ENCODE assay signal across 29 cellular contexts in the genomic region with DNA sequence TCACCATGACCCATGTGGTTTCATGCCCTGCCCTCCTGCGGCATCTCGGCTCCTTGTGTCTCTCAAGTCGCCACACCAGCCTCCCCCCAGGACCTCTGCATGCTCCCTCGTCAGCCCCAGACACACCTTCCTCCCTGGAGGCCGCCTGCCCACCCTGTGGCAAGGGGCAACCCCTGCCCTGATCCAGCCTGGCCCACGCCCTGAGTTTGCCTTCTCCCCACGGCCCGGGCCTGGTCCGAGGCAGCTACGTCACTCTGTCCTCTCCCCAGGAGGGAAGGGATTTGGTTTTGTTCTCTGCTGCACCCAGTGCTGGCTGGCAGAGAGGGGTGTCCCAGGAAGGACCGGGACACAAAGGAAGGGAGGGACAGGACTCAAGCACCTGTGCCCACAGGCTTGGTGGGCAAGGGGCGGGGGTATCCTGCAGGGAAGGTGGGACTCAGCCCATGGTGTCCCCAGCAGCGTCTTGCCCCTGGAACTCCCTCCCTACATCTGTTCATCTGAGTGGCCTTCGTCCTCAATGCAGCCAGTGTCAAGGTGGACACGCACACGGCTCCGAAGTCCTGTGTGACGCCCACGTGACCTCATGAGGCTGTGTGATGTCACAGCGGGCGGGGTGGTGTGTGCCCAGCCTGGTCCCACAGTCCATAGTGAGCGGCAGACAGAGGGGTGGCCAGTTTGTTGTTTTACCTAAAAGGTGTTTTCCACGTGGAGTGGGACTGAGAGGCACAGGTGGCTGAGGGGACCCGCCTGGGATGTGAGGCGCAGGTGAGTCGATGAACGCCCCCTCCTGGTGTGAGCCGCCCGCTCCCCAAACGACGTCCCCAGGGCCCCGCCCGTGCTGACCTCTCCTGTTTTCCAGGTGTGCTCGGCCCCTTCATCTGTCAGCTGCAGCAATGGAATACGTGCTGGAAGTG. TPM values are rescaled to one million over a fixed set of nuclear protein-coding genes. Genes with fewer than 3 reads are reported as not detected.
DNase-seq lines count a peak whose midpoint lies in the region; ATAC-seq, FAIRE-seq and TF ChIP-seq lines count a peak whose summit lies in the region.
"Had no signal": no experiment of that assay in that cellular context is flagged by ENCODE, and none has a peak within 500 bp of the region (broad histone marks: within the 10 kb centered on the region; RNA-seq: fewer than 3 reads in every experiment).

TSS of gene TEX29 (plus strand) at position 645 of the 914 bp plus-strand sequence. CDS start at position 894, 249 bp downstream.

- no TSS peak for BruUV-seq in K562 (replicated peaks; lab: Mats Ljungman, UMichigan)

- DNase-seq in CD4-positive, CD25-positive, alpha-beta regulatory T cell = no peak
- DNase-seq in K562 (ENCODE audit: extremely low read depth in 1 of 4, low spot score in 3 of 4) (no peak), posterior vena cava (ENCODE audit: low spot score) (peak; percentile 44), NCI-H2196 treated with DMSO at 0.1 percent for 48 hours (lab: John Stamatoyannopoulos, UW; ENCODE audit: unreplicated experiment) (no peak)
- no peak for DNase-seq in activated T-cell treated with anti-CD3 and anti-CD28 coated beads, Interleukin-2, amount 50 U/mL, for 72 hours
- DNase-seq: activated CD4-positive, alpha-beta T cell treated with anti-CD3 and anti-CD28 coated beads, Interleukin-2, amount 50 U/mL, for 4 hours; activated naive CD8-positive, alpha-beta T cell treated with anti-CD3 and anti-CD28 coated beads, Interleukin-2, amount 10 ng/mL, durations not matched to agents 7 days and 5 days; DMS 273 treated with DMSO at 0.1 percent for 48 hours; hippocampal formation; left colon; NCI-H1092; NCI-H1694 treated with DMSO at 0.1 percent for 48 hours; NCI-H524 treated with DMSO at 0.1 percent for 48 hours; Right ventricle myocardium superior; stimulated activated CD8-positive, alpha-beta memory T cell treated with anti-CD3 and anti-CD28 coated beads, Interleukin-4, amount 100 ng/mL, for 48 hours; stimulated activated naive CD8-positive, alpha-beta T cell treated with anti-CD3 and anti-CD28 coated beads, Interleukin-15, amount 100 ng/mL, for 72 hours; T-helper 17 cell had no signal

- no peak within 1 kb of the TSS for H3K4me2 ChIP-seq in K562 (ENCODE audit: insufficient read depth, low read length)

- no peak within 1 kb of the TSS for H3K9ac ChIP-seq in K562 (ENCODE audit: insufficient read depth in 1 of 2, low read depth in 2 of 2, low read length in 2 of 2)
- H3K9ac ChIP-seq: parathyroid adenoma had no signal

- TF ChIP-seq CTCF in K562 (IDR thresholded peaks at IDR 0.05 in 2 of 3, conservative IDR thresholded peaks at IDR 0.05 in 1 of 3; ENCODE audit: insufficient read depth in 2 of 3, low read depth in 1 of 3, low read length in 3 of 3) = no peak

- H4K20me1 ChIP-seq in K562 (replicated peaks; ENCODE audit: control insufficient read depth, insufficient read depth, low read length) = no peaks in the 10 kb centered on the region

- H2AFZ ChIP-seq in K562 (ENCODE audit: low read depth, low read length) = no peak within 1 kb of the TSS
- H2AFZ ChIP-seq: parathyroid adenoma had no signal

- H3K27ac ChIP-seq in CD4-positive, CD25-positive, alpha-beta regulatory T cell (ENCODE audit: insufficient read depth, low read length, poor library complexity, severe bottlenecking) = no peak within 1 kb of the TSS
- H3K27ac ChIP-seq in K562 (ENCODE audit: extremely low read depth, low read depth, low read length) = no peak within 1 kb of the TSS
- H3K27ac ChIP-seq: parathyroid adenoma, tibial artery had no signal

- WGBS in K562 (ENCODE audit: insufficient coverage, low coverage, missing lambda C conversion rate) = 5% methylated on average over 10 of the region's 35 CpGs

- in situ Hi-C loops in GM18951 (cut with MboI; ENCODE audit: low sequenced_read_pairs, unreplicated experiment) = no loop called here
- in situ Hi-C loops in K562 (cut with MboI) = no loop called here

- no peaks in the 10 kb centered on the region for H3K27me3 Mint-ChIP-seq in CD4-positive, CD25-positive, alpha-beta regulatory T cell
- H3K27me3 Mint-ChIP-seq in activated T-cell treated with anti-CD3 and anti-CD28 coated beads, Interleukin-2, amount 50 U/mL, for 72 hours (ENCODE audit: low read depth) = no peaks in the 10 kb centered on the region
- H3K27me3 Mint-ChIP-seq: activated naive CD8-positive, alpha-beta T cell treated with anti-CD3 and anti-CD28 coated beads, Interleukin-2, amount 10 ng/mL, durations not matched to agents 7 days and 5 days; IgD-negative memory B cell; stimulated activated naive CD8-positive, alpha-beta T cell treated with anti-CD3 and anti-CD28 coated beads, Interleukin-15, amount 100 ng/mL, for 72 hours; T-helper 17 cell had no signal

- TF ChIP-seq RAD21 in K562 (CRISPR knock-in tag; conservative IDR thresholded peaks at IDR 0.05 in 1 of 2, IDR thresholded peaks at IDR 0.05 in 1 of 2) = no peak

- POLR2A ChIA-PET in K562 (lab: Yijun Ruan, JAX) = no interaction called here

- no peaks in the 10 kb centered on the region for H3K27me3 ChIP-seq in CD4-positive, CD25-positive, alpha-beta regulatory T cell (ENCODE audit: control insufficient read depth, insufficient read depth, low read length)
- peaks cover 2 to 67% of the 10 kb centered on the region in 2 experiments; a peak in 4 of 5 replicates for H3K27me3 ChIP-seq in K562 (ENCODE audit: control insufficient read depth in 2 of 2, insufficient read depth in 2 of 2, low read length in 2 of 2)
- H3K27me3 ChIP-seq: tibial artery had no signal

- peaks cover 0 to 2% (median 0%) of the 10 kb centered on the region in 7 donors for H3K9me3 Mint-ChIP-seq in CD4-positive, CD25-positive, alpha-beta regulatory T cell
- no peaks in the 10 kb centered on the region for H3K9me3 Mint-ChIP-seq in activated T-cell treated with anti-CD3 and anti-CD28 coated beads, Interleukin-2, amount 50 U/mL, for 72 hours
- H3K9me3 Mint-ChIP-seq: activated naive CD8-positive, alpha-beta T cell treated with anti-CD3 and anti-CD28 coated beads, Interleukin-2, amount 10 ng/mL, durations not matched to agents 7 days and 5 days; IgD-negative memory B cell; nephron; stimulated activated naive CD8-positive, alpha-beta T cell treated with anti-CD3 and anti-CD28 coated beads, Interleukin-15, amount 100 ng/mL, for 72 hours had no signal

- H3K36me3 ChIP-seq in CD4-positive, CD25-positive, alpha-beta regulatory T cell (ENCODE audit: control insufficient read depth, insufficient read depth, low read length) = no peaks in the 10 kb centered on the region
- H3K36me3 ChIP-seq in K562 (ENCODE audit: control insufficient read depth, insufficient read depth, low read length) = no peaks in the 10 kb centered on the region

- H3K4me3 ChIP-seq in CD4-positive, CD25-positive, alpha-beta regulatory T cell (ENCODE audit: low read depth, low read length) = no peak within 1 kb of the TSS
- no peak within 1 kb of the TSS for H3K4me3 ChIP-seq in K562
- H3K4me3 ChIP-seq: tibial artery had no signal

- ATAC-seq in CD4-positive, CD25-positive, alpha-beta regulatory T cell (ENCODE audit: low read depth in 2 of 2) = no peak
- ATAC-seq in K562 (0 out of 3 replicates have a peak, but pooled peaks have one; percentile 20), HG03342 (IDR thresholded peaks at IDR 0.05; ENCODE audit: unreplicated experiment) (no peak)
- ATAC-seq in activated T-cell treated with anti-CD3 and anti-CD28 coated beads, Interleukin-2, amount 50 U/mL, for 72 hours (replicated peaks in 1 of 2) = no peak
- ATAC-seq: activated CD4-positive, CD25-positive, alpha-beta regulatory T cell treated with anti-CD3 and anti-CD28 coated beads, Interleukin-2, amount 50 U/mL, for 24 hours; HCT116; left colon; right cardiac atrium; SK-N-SH treated with all-trans-retinoic acid at 6 μM for 48 hours; stimulated activated naive CD8-positive, alpha-beta T cell treated with anti-CD3 and anti-CD28 coated beads, Interleukin-15, amount 100 ng/mL, for 72 hours; T-helper 17 cell had no signal

- intact Hi-C loops in K562 (cut with micrococcal nuclease) (no loop called here), posterior vena cava (cut with DNase I) (no loop called here)

- H3K4me3 Mint-ChIP-seq in CD4-positive, CD25-positive, alpha-beta regulatory T cell = no peak within 1 kb of the TSS
- no peak within 1 kb of the TSS for H3K4me3 Mint-ChIP-seq in activated T-cell treated with anti-CD3 and anti-CD28 coated beads, Interleukin-2, amount 50 U/mL, for 72 hours
- H3K4me3 Mint-ChIP-seq: activated naive CD8-positive, alpha-beta T cell treated with anti-CD3 and anti-CD28 coated beads, Interleukin-2, amount 10 ng/mL, durations not matched to agents 7 days and 5 days; nephron; stimulated activated naive CD8-positive, alpha-beta T cell treated with anti-CD3 and anti-CD28 coated beads, Interleukin-15, amount 100 ng/mL, for 72 hours; T-helper 17 cell had no signal

- H3K9me3 ChIP-seq in CD4-positive, CD25-positive, alpha-beta regulatory T cell (ENCODE audit: control insufficient read depth in 2 of 2, low read length in 2 of 2) = no peaks in the 10 kb centered on the region
- H3K9me3 ChIP-seq in K562 (replicated peaks; ENCODE audit: control insufficient read depth, insufficient read depth, low read depth, low read length) = no peaks in the 10 kb centered on the region
- H3K9me3 ChIP-seq: tibial artery had no signal

- no peak for FAIRE-seq in K562 (lab: Jason Lieb, UNC)
- FAIRE-seq: bronchial epithelial cell, TTC549 had no signal

- no peaks in the 10 kb centered on the region for H3K79me2 ChIP-seq in K562 (ENCODE audit: control insufficient read depth, insufficient read depth, low read length)
- H3K79me2 ChIP-seq: parathyroid adenoma had no signal

- no peak for TF ChIP-seq EP300 in K562 (IDR thresholded peaks at IDR 0.05; ENCODE audit: low read length)

- H3K27ac Mint-ChIP-seq in CD4-positive, CD25-positive, alpha-beta regulatory T cell = peak within 1 kb of the TSS in 2 of 3 donors; percentile 36 to 70
- H3K27ac Mint-ChIP-seq in activated T-cell treated with anti-CD3 and anti-CD28 coated beads, Interleukin-2, amount 50 U/mL, for 72 hours = no peak within 1 kb of the TSS
- H3K27ac Mint-ChIP-seq: activated naive CD8-positive, alpha-beta T cell treated with anti-CD3 and anti-CD28 coated beads, Interleukin-2, amount 10 ng/mL, durations not matched to agents 7 days and 5 days; nephron; T-helper 17 cell had no signal

- no peaks in the 10 kb centered on the region for H3K9me1 ChIP-seq in K562 (ENCODE audit: control insufficient read depth, insufficient read depth, low read length)

- CTCF ChIA-PET in K562 (lab: Yijun Ruan, JAX; ENCODE audit: low intra/inter-chr PET ratio) = no interaction called here

- TF ChIP-seq POLR2A in GM18951 (IDR thresholded peaks at IDR 0.05; ENCODE audit: extremely low read depth, insufficient read depth, insufficient read length) (peak; percentile 9), K562 (conservative IDR thresholded peaks at IDR 0.05) (no peak)

- peaks cover 0 to 5% (median 1%) of the 10 kb centered on the region in 4 donors for H3K4me1 Mint-ChIP-seq in CD4-positive, CD25-positive, alpha-beta regulatory T cell
- H3K4me1 Mint-ChIP-seq in activated T-cell treated with anti-CD3 and anti-CD28 coated beads, Interleukin-2, amount 50 U/mL, for 72 hours (ENCODE audit: low read depth) = no peaks in the 10 kb centered on the region
- H3K4me1 Mint-ChIP-seq: activated naive CD8-positive, alpha-beta T cell treated with anti-CD3 and anti-CD28 coated beads, Interleukin-2, amount 10 ng/mL, durations not matched to agents 7 days and 5 days; IgD-negative memory B cell had no signal

- H3K36me3 Mint-ChIP-seq in CD4-positive, CD25-positive, alpha-beta regulatory T cell = peaks cover 15% of the 10 kb centered on the region
- no peaks in the 10 kb centered on the region for H3K36me3 Mint-ChIP-seq in activated T-cell treated with anti-CD3 and anti-CD28 coated beads, Interleukin-2, amount 50 U/mL, for 72 hours (ENCODE audit: insufficient read depth in 2 of 2)

- no peaks in the 10 kb centered on the region for H3K4me1 ChIP-seq in CD4-positive, CD25-positive, alpha-beta regulatory T cell (ENCODE audit: control insufficient read depth, insufficient read depth, low read length, poor library complexity, severe bottlenecking)
- H3K4me1 ChIP-seq in K562 (replicated peaks in 1 of 2; ENCODE audit: control insufficient read depth in 2 of 2, insufficient read depth in 2 of 2, low read length in 2 of 2) = peaks cover 0 to 6% of the 10 kb centered on the region in 2 experiments; a peak in 2 of 5 replicates
- H3K4me1 ChIP-seq: parathyroid adenoma had no signal

RNA-seq across cellular contexts. Expression of gene TEX29, which starts in this region (rescaled TPM):
- total RNA-seq in CD4-positive, CD25-positive, alpha-beta regulatory T cell = not detected
- polyA plus RNA-seq in CD4-positive, CD25-positive, alpha-beta regulatory T cell = not detected
- total RNA-seq in K562 (2011; cell fraction: chromatin; rRNA removed; ENCODE audit: low replicate concordance) = not detected in 2 replicates
- total RNA-seq in K562 (2011; cell fraction: nucleolus; rRNA removed) = not detected in 2 replicates
- total RNA-seq in K562 (2011; cell fraction: nucleoplasm; rRNA removed) = not detected in 2 replicates
- total RNA-seq in K562 (2014; rRNA removed) = not detected in 2 replicates
- not detected in 2 replicates for total RNA-seq in K562 (2014; rRNA removed; fragmentation: Illumina TruSeq; extraction: Trizol)
- not detected in 2 replicates for total RNA-seq in K562 (2015; rRNA removed; fragmentation: Illumina TruSeq; extraction: Trizol)
- not detected in 2 replicates for total RNA-seq in K562 (2021)
- polyA plus RNA-seq in K562 (2011; rRNA removed) = 0.11 TPM in 1 of 2 replicates, not detected in the other
- polyA plus RNA-seq in K562 (2011; cell fraction: cytosol; rRNA removed) = not detected in 2 replicates
- 0.18 and 0.40 TPM in 2 replicates for polyA plus RNA-seq in K562 (2011; cell fraction: nucleus; rRNA removed)
- polyA plus RNA-seq in K562 (2012) = not detected in 2 replicates
- not detected in 2 replicates for polyA plus RNA-seq in K562 (2014; fragmentation: Illumina TruSeq; extraction: Trizol)
- polyA plus RNA-seq in K562 (2014; fragmentation: Nextera tagmentation; extraction: Ambion mirVana) = under 1 TPM in 1 of 2 experiments, not detected in 1; 0.11 TPM
- polyA plus RNA-seq in K562 (2014; rRNA removed) = not detected in 2 replicates
- not detected in 2 replicates for polyA minus RNA-seq in K562 (2011; rRNA and poly(A)+ RNA removed)
- not detected in 2 replicates for polyA minus RNA-seq in K562 (2011; cell fraction: cytosol; rRNA and poly(A)+ RNA removed)
- not detected in 2 replicates for polyA minus RNA-seq in K562 (2011; cell fraction: nucleus; rRNA and poly(A)+ RNA removed)
- under 1 TPM in 1 of 2 donors, not detected in 1; 0.29 TPM for total RNA-seq in posterior vena cava
- total RNA-seq in activated T-cell treated with anti-CD3 and anti-CD28 coated beads, Interleukin-2, amount 50 U/mL, for 72 hours = 1 to 10 TPM; 1.1 to 1.5 TPM
- total RNA-seq: bronchial epithelial cell, Right ventricle myocardium superior, T-helper 17 cell had no signal
- polyA plus RNA-seq: IgD-negative memory B cell had no signal

Comparison
In these comparisons a context has a peak if more than half of its experiments do, and no peak if none do; other contexts are left out.
1. Peak in ATAC-seq in K562; RNA of the gene not detected or under 1 TPM.
2. Peak in DNase-seq in posterior vena cava; RNA of the gene not detected or under 1 TPM.